In the genomic region with DNA sequence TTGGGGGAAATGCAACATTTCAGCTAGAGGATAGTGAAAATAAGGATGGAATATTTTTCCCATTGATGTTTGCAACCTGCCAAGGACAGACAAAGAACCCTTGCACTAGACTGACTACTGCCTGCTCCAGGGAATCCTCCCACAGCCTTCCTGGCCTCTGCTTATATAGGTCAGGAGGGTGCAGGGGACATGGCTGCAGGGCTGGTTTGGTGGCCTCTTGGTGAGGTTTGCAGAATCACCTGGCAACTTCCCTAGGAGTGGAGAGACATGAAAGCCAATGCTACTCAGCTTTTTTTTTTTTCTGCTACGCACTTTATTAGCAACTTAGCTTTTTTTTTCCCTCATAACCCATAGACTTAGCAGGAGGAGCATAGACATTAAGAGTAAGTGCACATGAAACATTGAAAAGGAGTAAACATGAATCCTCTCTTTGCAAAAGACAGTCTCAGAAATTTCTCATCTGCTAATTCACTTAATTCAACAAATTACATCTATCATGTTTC, we compare ENCODE assay signal across 26 cellular contexts.
"Had no signal": no experiment of that assay in that cellular context is flagged by ENCODE, and none has a peak within 500 bp of the region (broad histone marks: within the 10 kb centered on the region; RNA-seq: fewer than 3 reads in every experiment).

No MANE protein-coding gene starts in this region.

- ATAC-seq: activated CD8-positive, alpha-beta T cell treated with anti-CD3 and anti-CD28 coated beads for 36 hours; activated T-cell treated with anti-CD3 and anti-CD28 coated beads, Interleukin-2, amount 50 U/mL, for 4 hours; activated T-helper 17 cell treated with anti-CD3 and anti-CD28 coated beads, Interleukin-2, amount 50 U/mL, for 72 hours; esophagus mucosa; WTC11 had no signal

- H3K4me3 ChIP-seq: coronary artery, dorsolateral prefrontal cortex had no signal

- H3K27me3 ChIP-seq: brain microvascular endothelial cell, dorsolateral prefrontal cortex had no signal

- DNase-seq: activated CD4-positive, alpha-beta T cell treated with anti-CD3 and anti-CD28 coated beads for 48 hours; activated CD4-positive, alpha-beta T cell treated with anti-CD3 and anti-CD28 coated beads, Interleukin-2, amount 50 U/mL, for 1 hour; activated CD4-positive, alpha-beta T cell treated with anti-CD3 and anti-CD28 coated beads, Interleukin-2, amount 50 U/mL, for 48 hours; activated CD8-positive, alpha-beta memory T cell treated with anti-CD3 and anti-CD28 coated beads for 24 hours; activated CD8-positive, alpha-beta T cell treated with anti-CD3 and anti-CD28 coated beads for 36 hours; activated effector memory CD4-positive, alpha-beta T cell treated with Interleukin-2 at 50 U/mL for 16 hours; activated gamma-delta T cell treated with Interleukin-2 at 50 U/mL for 16 hours; activated naive CD4-positive, alpha-beta T cell treated with anti-CD3 and anti-CD28 coated beads, Interleukin-2, amount 50 U/mL, for 16 hours; activated naive CD4-positive, alpha-beta T cell treated with Interleukin-2 at 50 U/mL for 16 hours; activated T-cell treated with anti-CD3 and anti-CD28 coated beads, Interleukin-2, amount 50 U/mL, for 4 hours; amniotic stem cell; anterior cingulate cortex; brain microvascular endothelial cell; dorsolateral prefrontal cortex; effector memory CD4-positive, alpha-beta T cell; endodermal cell; foreskin fibroblast; head of caudate nucleus; T-helper 2 cell had no signal

- H3K4me1 Mint-ChIP-seq: activated T-helper 17 cell treated with anti-CD3 and anti-CD28 coated beads, Interleukin-2, amount 50 U/mL, for 72 hours; central memory CD8-positive, alpha-beta T cell had no signal

- H3K36me3 ChIP-seq: brain microvascular endothelial cell had no signal

- H3K27ac ChIP-seq: brain microvascular endothelial cell, coronary artery, dorsolateral prefrontal cortex had no signal

- H3K27ac Mint-ChIP-seq: activated CD8-positive, alpha-beta T cell treated with anti-CD3 and anti-CD28 coated beads for 36 hours; activated naive CD8-positive, alpha-beta T cell; activated T-helper 17 cell treated with anti-CD3 and anti-CD28 coated beads, Interleukin-2, amount 50 U/mL, for 72 hours; dendritic cell treated with granulocyte-macrophage colony-stimulating factor and Interleukin-4, amounts not matched to agents 40 ng/mL and 50 ng/mL, for 4 days; endodermal cell; WTC11 had no signal

- H3K4me3 Mint-ChIP-seq: activated CD8-positive, alpha-beta T cell treated with anti-CD3 and anti-CD28 coated beads for 36 hours; activated naive CD8-positive, alpha-beta T cell; activated T-cell treated with anti-CD3 and anti-CD28 coated beads, Interleukin-2, amount 50 U/mL, for 4 hours; activated T-helper 17 cell treated with anti-CD3 and anti-CD28 coated beads, Interleukin-2, amount 50 U/mL, for 72 hours; central memory CD8-positive, alpha-beta T cell; dendritic cell treated with granulocyte-macrophage colony-stimulating factor and Interleukin-4, amounts not matched to agents 40 ng/mL and 50 ng/mL, for 4 days; endodermal cell; WTC11 had no signal

- H3K36me3 Mint-ChIP-seq: activated naive CD8-positive, alpha-beta T cell; WTC11 had no signal

- H3K9me3 Mint-ChIP-seq: activated CD8-positive, alpha-beta T cell treated with anti-CD3 and anti-CD28 coated beads for 36 hours; activated T-cell treated with anti-CD3 and anti-CD28 coated beads, Interleukin-2, amount 50 U/mL, for 4 hours; activated T-helper 17 cell treated with anti-CD3 and anti-CD28 coated beads, Interleukin-2, amount 50 U/mL, for 72 hours; central memory CD8-positive, alpha-beta T cell; dendritic cell treated with granulocyte-macrophage colony-stimulating factor and Interleukin-4, amounts not matched to agents 40 ng/mL and 50 ng/mL, for 4 days; endodermal cell; WTC11 had no signal
